In the genomic region with DNA sequence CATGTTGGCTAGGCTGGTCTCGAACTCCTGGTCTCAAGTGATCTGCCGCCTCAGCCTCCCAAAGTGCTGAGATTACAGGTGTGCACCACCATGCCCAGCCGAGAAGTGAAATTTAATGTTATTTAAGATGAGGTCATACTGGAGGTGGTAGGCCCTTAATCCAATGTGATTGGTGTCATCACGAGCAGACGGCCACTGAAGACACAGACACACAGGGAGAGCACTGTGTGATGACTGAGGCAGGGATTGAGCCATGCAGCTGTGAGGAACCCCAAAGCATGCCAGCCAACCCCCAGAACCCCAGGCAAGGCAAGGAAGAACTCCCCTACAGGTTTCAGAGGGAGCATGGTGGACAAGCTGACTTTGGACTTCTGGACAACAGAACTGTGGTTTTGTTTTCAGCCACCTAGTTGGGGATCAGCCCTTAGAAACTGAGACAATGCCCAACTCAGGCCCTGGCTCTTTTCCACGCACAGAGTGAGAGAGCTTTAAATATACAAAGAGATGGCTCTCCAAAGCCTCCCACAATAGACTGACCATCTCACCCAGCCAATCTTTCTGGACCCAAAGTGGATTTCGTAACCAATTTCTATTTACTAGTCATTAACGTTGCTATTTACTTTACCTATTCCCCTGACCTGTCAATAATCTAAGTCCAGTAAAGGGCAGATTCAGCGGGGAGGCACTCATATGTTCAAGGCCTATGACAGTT, we compare ENCODE assay signal across 1 cellular context.
A peak's percentile ranks its signal among the peaks of the same experiment; 100 is the strongest.
TF ChIP-seq lines count a peak whose summit lies in the region.

No MANE protein-coding gene starts in this region.

TF ChIP-seq in HepG2, 621 proteins besides CTCF, POLR2A, EP300 and RAD21 (continued from another document and continues in another):
- TF ChIP-seq ZBTB49 (CRISPR knock-in tag; IDR thresholded peaks at IDR 0.05; ENCODE audit: borderline replicate concordance) (0 out of 2 replicates have a peak, but pooled peaks have one; percentile 47), TRIM24 (CRISPR knock-in tag; IDR thresholded peaks at IDR 0.05) (peak; percentile 91), PTBP1 (IDR thresholded peaks at IDR 0.05; ENCODE audit: low read depth, low read length, poor library complexity, severe bottlenecking) (no peak), USF2 (IDR thresholded peaks at IDR 0.05; ENCODE audit: low read depth, low read length) (no peak), USF2 (CRISPR knock-in tag; IDR thresholded peaks at IDR 0.05; ENCODE audit: borderline replicate concordance) (no peak), GFI1 (CRISPR knock-in tag; IDR thresholded peaks at IDR 0.05; ENCODE audit: borderline replicate concordance) (peak; percentile 98), ZNF263 (CRISPR knock-in tag; IDR thresholded peaks at IDR 0.05) (peak; percentile 47; the same call in 1 of the 2 replicates), ZNF331 (CRISPR knock-in tag; IDR thresholded peaks at IDR 0.05) (peak; percentile 93), MBNL3 (CRISPR knock-in tag; conservative IDR thresholded peaks at IDR 0.05) (no peak), ZNF512 (CRISPR knock-in tag; IDR thresholded peaks at IDR 0.05) (no peak), MTA3 (CRISPR knock-in tag; IDR thresholded peaks at IDR 0.05) (no peak), U2AF1 (optimal IDR thresholded peaks at IDR 0.05; ENCODE audit: low read depth, low read length) (no peak), PHF20 (CRISPR knock-in tag; IDR thresholded peaks at IDR 0.05) (no peak; the same call in 1 of the 2 replicates), SP140L (CRISPR knock-in tag; IDR thresholded peaks at IDR 0.05; ENCODE audit: borderline replicate concordance) (no peak), CBX1 (IDR thresholded peaks at IDR 0.05; ENCODE audit: low read depth) (no peak), HDAC1 (CRISPR knock-in tag; IDR thresholded peaks at IDR 0.05) (peak; percentile 95), FOXP1 (IDR thresholded peaks at IDR 0.05) (peak; percentile 98), FOXP1 (CRISPR knock-in tag; IDR thresholded peaks at IDR 0.05) (peak; percentile 99), ZSCAN22 (CRISPR knock-in tag; IDR thresholded peaks at IDR 0.05) (no peak), KMT2B (CRISPR knock-in tag; IDR thresholded peaks at IDR 0.05) (peak; percentile 72; the same call in 1 of the 2 replicates), HNRNPH1 (optimal IDR thresholded peaks at IDR 0.05; ENCODE audit: low read depth, low read length) (no peak), KAT2B (IDR thresholded peaks at IDR 0.05; ENCODE audit: borderline replicate concordance, low read depth, low read length) (no peak), ZBTB3 (CRISPR knock-in tag; IDR thresholded peaks at IDR 0.05; ENCODE audit: borderline replicate concordance, low read depth) (peak; percentile 97), KDM5B (CRISPR knock-in tag; IDR thresholded peaks at IDR 0.05; ENCODE audit: borderline replicate concordance) (0 out of 2 replicates have a peak, but pooled peaks have one; percentile 35), CREM (IDR thresholded peaks at IDR 0.05) (peak; percentile 94), CREM (CRISPR knock-in tag; IDR thresholded peaks at IDR 0.05) (no peak), ZSCAN5A (CRISPR knock-in tag; IDR thresholded peaks at IDR 0.05; ENCODE audit: borderline replicate concordance) (peak; percentile 97; the same call in 1 of the 2 replicates), ARHGAP35 (CRISPR knock-in tag; IDR thresholded peaks at IDR 0.05; ENCODE audit: borderline replicate concordance) (0 out of 2 replicates have a peak, but pooled peaks have one; percentile 66), ARNT2 (CRISPR knock-in tag; IDR thresholded peaks at IDR 0.05; ENCODE audit: low read depth) (peak; percentile 75), ZNF24 (IDR thresholded peaks at IDR 0.05) (peak; percentile 52; the same call in 1 of the 2 replicates), POLR2G (IDR thresholded peaks at IDR 0.05; ENCODE audit: low read depth, low read length) (peak; percentile 56; the same call in 1 of the 2 replicates), MZF1 (CRISPR knock-in tag; IDR thresholded peaks at IDR 0.05; ENCODE audit: borderline replicate concordance) (no peak), ZNF556 (CRISPR knock-in tag; IDR thresholded peaks at IDR 0.05; ENCODE audit: borderline replicate concordance) (peak; percentile 94), NR2F1 (CRISPR knock-in tag; IDR thresholded peaks at IDR 0.05) (peak; percentile 93 to 99), SMAD1 (CRISPR knock-in tag; IDR thresholded peaks at IDR 0.05; ENCODE audit: borderline replicate concordance, low read depth) (no peak), BCLAF1 (IDR thresholded peaks at IDR 0.05) (no peak), YEATS4 (CRISPR knock-in tag; IDR thresholded peaks at IDR 0.05; ENCODE audit: borderline replicate concordance) (peak; percentile 78), DR1 (CRISPR knock-in tag; IDR thresholded peaks at IDR 0.05) (no peak), THAP11 (CRISPR knock-in tag; IDR thresholded peaks at IDR 0.05) (peak; percentile 71), ZFX (CRISPR knock-in tag; IDR thresholded peaks at IDR 0.05; ENCODE audit: low read depth) (peak; percentile 59), FLYWCH1 (CRISPR knock-in tag; IDR thresholded peaks at IDR 0.05) (no peak), ZNF256 (CRISPR knock-in tag; conservative IDR thresholded peaks at IDR 0.05) (no peak), GABPA (IDR thresholded peaks at IDR 0.05; ENCODE audit: low read depth, low read length) (no peak), GABPA (CRISPR knock-in tag; IDR thresholded peaks at IDR 0.05; ENCODE audit: low read depth) (peak; percentile 51; the same call in 1 of the 2 replicates)
- TF ChIP-seq, protein P1, sequence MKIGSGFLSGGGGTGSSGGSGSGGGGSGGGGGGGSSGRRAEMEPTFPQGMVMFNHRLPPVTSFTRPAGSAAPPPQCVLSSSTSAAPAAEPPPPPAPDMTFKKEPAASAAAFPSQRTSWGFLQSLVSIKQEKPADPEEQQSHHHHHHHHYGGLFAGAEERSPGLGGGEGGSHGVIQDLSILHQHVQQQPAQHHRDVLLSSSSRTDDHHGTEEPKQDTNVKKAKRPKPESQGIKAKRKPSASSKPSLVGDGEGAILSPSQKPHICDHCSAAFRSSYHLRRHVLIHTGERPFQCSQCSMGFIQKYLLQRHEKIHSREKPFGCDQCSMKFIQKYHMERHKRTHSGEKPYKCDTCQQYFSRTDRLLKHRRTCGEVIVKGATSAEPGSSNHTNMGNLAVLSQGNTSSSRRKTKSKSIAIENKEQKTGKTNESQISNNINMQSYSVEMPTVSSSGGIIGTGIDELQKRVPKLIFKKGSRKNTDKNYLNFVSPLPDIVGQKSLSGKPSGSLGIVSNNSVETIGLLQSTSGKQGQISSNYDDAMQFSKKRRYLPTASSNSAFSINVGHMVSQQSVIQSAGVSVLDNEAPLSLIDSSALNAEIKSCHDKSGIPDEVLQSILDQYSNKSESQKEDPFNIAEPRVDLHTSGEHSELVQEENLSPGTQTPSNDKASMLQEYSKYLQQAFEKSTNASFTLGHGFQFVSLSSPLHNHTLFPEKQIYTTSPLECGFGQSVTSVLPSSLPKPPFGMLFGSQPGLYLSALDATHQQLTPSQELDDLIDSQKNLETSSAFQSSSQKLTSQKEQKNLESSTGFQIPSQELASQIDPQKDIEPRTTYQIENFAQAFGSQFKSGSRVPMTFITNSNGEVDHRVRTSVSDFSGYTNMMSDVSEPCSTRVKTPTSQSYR (CRISPR knock-in tag; IDR thresholded peaks at IDR 0.05; ENCODE audit: borderline replicate concordance), result peak; percentile 55; the same call in 1 of the 2 replicates
- TF ChIP-seq, protein P2, sequence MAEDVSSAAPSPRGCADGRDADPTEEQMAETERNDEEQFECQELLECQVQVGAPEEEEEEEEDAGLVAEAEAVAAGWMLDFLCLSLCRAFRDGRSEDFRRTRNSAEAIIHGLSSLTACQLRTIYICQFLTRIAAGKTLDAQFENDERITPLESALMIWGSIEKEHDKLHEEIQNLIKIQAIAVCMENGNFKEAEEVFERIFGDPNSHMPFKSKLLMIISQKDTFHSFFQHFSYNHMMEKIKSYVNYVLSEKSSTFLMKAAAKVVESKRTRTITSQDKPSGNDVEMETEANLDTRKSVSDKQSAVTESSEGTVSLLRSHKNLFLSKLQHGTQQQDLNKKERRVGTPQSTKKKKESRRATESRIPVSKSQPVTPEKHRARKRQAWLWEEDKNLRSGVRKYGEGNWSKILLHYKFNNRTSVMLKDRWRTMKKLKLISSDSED (CRISPR knock-in tag; IDR thresholded peaks at IDR 0.05), result no peak
- TF ChIP-seq, protein P3, sequence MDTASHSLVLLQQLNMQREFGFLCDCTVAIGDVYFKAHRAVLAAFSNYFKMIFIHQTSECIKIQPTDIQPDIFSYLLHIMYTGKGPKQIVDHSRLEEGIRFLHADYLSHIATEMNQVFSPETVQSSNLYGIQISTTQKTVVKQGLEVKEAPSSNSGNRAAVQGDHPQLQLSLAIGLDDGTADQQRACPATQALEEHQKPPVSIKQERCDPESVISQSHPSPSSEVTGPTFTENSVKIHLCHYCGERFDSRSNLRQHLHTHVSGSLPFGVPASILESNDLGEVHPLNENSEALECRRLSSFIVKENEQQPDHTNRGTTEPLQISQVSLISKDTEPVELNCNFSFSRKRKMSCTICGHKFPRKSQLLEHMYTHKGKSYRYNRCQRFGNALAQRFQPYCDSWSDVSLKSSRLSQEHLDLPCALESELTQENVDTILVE (CRISPR knock-in tag; IDR thresholded peaks at IDR 0.05), result peak; percentile 86
